ENCODE assay signal across 16 cellular contexts in genomic region chr1:224373008-224373590, GRCh38.
"Had no signal": no experiment of that assay in that cellular context is flagged by ENCODE, and none has a peak within 500 bp of the region (broad histone marks: within the 10 kb centered on the region; RNA-seq: fewer than 3 reads in every experiment).

No MANE protein-coding gene starts in this region.

- H3K4me1 ChIP-seq: breast epithelium, lower lobe of right lung had no signal

- H3K27ac ChIP-seq: breast epithelium, dorsolateral prefrontal cortex, esophagus squamous epithelium, lower lobe of right lung, right atrium auricular region, skin epidermis, upper lobe of left lung had no signal

- H3K9me3 Mint-ChIP-seq: activated naive CD8-positive, alpha-beta T cell treated with anti-CD3 and anti-CD28 coated beads, Interleukin-2, amount 10 ng/mL, durations not matched to agents 7 days and 5 days; activated T-helper 1 cell treated with anti-CD3 and anti-CD28 coated beads, Interleukin-12 subunit alpha, Interleukin-12 subunit beta, Interleukin-2, Interleukin-4 antibody, amounts not matched to agents 30 ng/mL and 10 ng/mL and 1 ng/mL, durations not matched to agents 14 hours and 24 hours and 36 hours; stimulated activated naive B cell treated with anti-CD40 and anti-IgM and Interleukin-4, amounts not matched to agents 10 μg/mL and 1 μg/mL and 100 μg/mL, for 72 hours had no signal

- H3K27ac Mint-ChIP-seq: stimulated activated naive B cell treated with anti-CD40 and anti-IgM and Interleukin-4, amounts not matched to agents 10 μg/mL and 1 μg/mL and 100 μg/mL, for 72 hours had no signal

- H3K27me3 Mint-ChIP-seq: activated naive CD8-positive, alpha-beta T cell treated with anti-CD3 and anti-CD28 coated beads, Interleukin-2, amount 10 ng/mL, durations not matched to agents 7 days and 5 days; stimulated activated naive B cell treated with anti-CD40 and anti-IgM and Interleukin-4, amounts not matched to agents 10 μg/mL and 1 μg/mL and 100 μg/mL, for 72 hours had no signal

- H3K4me3 ChIP-seq: breast epithelium, dorsolateral prefrontal cortex, esophagus squamous epithelium, lower lobe of right lung, right atrium auricular region, skin epidermis, upper lobe of left lung had no signal

- ATAC-seq: left cardiac atrium; lower lobe of right lung; stimulated activated naive B cell treated with anti-CD40 and anti-IgM and Interleukin-4, amounts not matched to agents 10 μg/mL and 1 μg/mL and 100 μg/mL, for 72 hours had no signal

- H3K36me3 ChIP-seq: breast epithelium had no signal

- H3K4me3 Mint-ChIP-seq: activated T-helper 1 cell treated with anti-CD3 and anti-CD28 coated beads, Interleukin-12 subunit alpha, Interleukin-12 subunit beta, Interleukin-2, Interleukin-4 antibody, amounts not matched to agents 30 ng/mL and 10 ng/mL and 1 ng/mL, durations not matched to agents 14 hours and 24 hours and 36 hours; stimulated activated naive B cell treated with anti-CD40 and anti-IgM and Interleukin-4, amounts not matched to agents 10 μg/mL and 1 μg/mL and 100 μg/mL, for 72 hours had no signal

- H3K27me3 ChIP-seq: breast epithelium, dorsolateral prefrontal cortex, esophagus squamous epithelium, right atrium auricular region, upper lobe of left lung had no signal

- H3K9me3 ChIP-seq: breast epithelium, esophagus squamous epithelium, lower lobe of right lung, right atrium auricular region, upper lobe of left lung had no signal

- DNase-seq: activated CD4-positive, alpha-beta T cell treated with anti-CD3 and anti-CD28 coated beads for 1 hour; activated naive CD8-positive, alpha-beta T cell treated with anti-CD3 and anti-CD28 coated beads, Interleukin-2, amount 10 ng/mL, durations not matched to agents 7 days and 5 days; aorta; dorsolateral prefrontal cortex; esophagus squamous epithelium; foreskin fibroblast; left cardiac atrium; lower lobe of right lung; midbrain; SHP77 treated with DMSO at 0.1 percent for 48 hours; stimulated activated naive B cell treated with anti-CD40 and anti-IgM and Interleukin-4, amounts not matched to agents 10 μg/mL and 1 μg/mL and 100 μg/mL, for 72 hours; upper lobe of left lung had no signal
